1 cellular context compared by ENCODE assay signal in genomic region chr1:210342986-210343780, GRCh38.
TF ChIP-seq lines count a peak whose summit lies in the region.

No MANE protein-coding gene starts in this region.

TF ChIP-seq in GM12878, 131 proteins besides CTCF, POLR2A, EP300 and RAD21 (continued from another document):
- peak; percentile 79 for TF ChIP-seq ZNF687 (IDR thresholded peaks at IDR 0.05)
TF ChIP-seq in GM12878: peak in this region for 31.
